Comparison of ENCODE assay signal across 10 cellular contexts in the genomic region with DNA sequence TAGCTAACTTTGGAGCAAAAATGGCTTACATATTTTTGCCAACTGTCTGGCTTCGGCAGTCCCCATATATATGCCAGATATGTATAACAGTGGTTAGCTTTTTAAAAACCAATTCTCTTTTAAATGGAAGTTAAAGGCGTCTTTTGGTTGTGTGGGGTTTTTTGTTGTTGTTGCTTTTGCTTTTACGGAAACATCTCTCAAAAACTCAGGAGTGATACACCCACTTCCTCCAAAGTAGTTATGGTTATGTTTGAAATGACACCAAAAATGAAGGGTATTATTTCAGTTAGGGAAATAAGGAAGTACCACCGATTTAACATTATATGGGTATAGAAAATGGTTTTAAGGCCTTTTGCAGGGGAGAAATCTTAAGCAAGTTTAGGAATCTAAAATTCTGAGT. TPM values are rescaled to one million over a fixed set of nuclear protein-coding genes. Genes with fewer than 3 reads are reported as not detected.
DNase-seq lines count a peak whose midpoint lies in the region; ATAC-seq and TF ChIP-seq lines count a peak whose summit lies in the region.
"Had no signal": no experiment of that assay in that cellular context is flagged by ENCODE, and none has a peak within 500 bp of the region (broad histone marks: within the 10 kb centered on the region; RNA-seq: fewer than 3 reads in every experiment).

No MANE protein-coding gene starts in this region.

- H3K9me3 Mint-ChIP-seq in activated T-cell treated with anti-CD3 and anti-CD28 coated beads, Interleukin-2, amount 50 U/mL, for 24 hours = no peaks in the 10 kb centered on the region

- TF ChIP-seq CTCF in VCaP (conservative IDR thresholded peaks at IDR 0.05) (no peak), gastroesophageal sphincter (IDR thresholded peaks at IDR 0.05) (no peak), testis (IDR thresholded peaks at IDR 0.05) (no peak)

- H3K4me3 ChIP-seq in gastroesophageal sphincter = peak overlapping the region in 1 of 2 donors; percentile 89
- peak overlapping the region in 1 of 2 donors; percentile 92 for H3K4me3 ChIP-seq in testis

- no peak for DNase-seq in activated T-cell treated with anti-CD3 and anti-CD28 coated beads, Interleukin-2, amount 50 U/mL, for 24 hours
- DNase-seq in activated T-cell treated with anti-CD3 and anti-CD28 coated beads, Interleukin-2, amount 50 U/mL, for 48 hours = no peak
- DNase-seq in testis (no peak), cerebellar cortex (ENCODE audit: low spot score) (no peak)
- no peak for DNase-seq in stimulated activated CD4-positive, alpha-beta T cell treated with anti-CD3 and anti-CD28 coated beads, Interleukin-4, amount 100 ng/mL, for 1 hour
- DNase-seq: NCI-H510A, uterus had no signal

- peaks cover 0 to 63% (median 26%) of the 10 kb centered on the region in 3 donors for H3K4me1 ChIP-seq in gastroesophageal sphincter
- H3K4me1 ChIP-seq in testis = peaks cover 37% of the 10 kb centered on the region

- peak overlapping the region; percentile 100 for H3K27ac Mint-ChIP-seq in activated T-cell treated with anti-CD3 and anti-CD28 coated beads, Interleukin-2, amount 50 U/mL, for 24 hours

- H3K27ac ChIP-seq in VCaP = peak overlapping the region; percentile 96
- H3K27ac ChIP-seq in gastroesophageal sphincter = peak overlapping the region in 3 of 4 donors; percentile 96 to 99 (median 99)
- H3K27ac ChIP-seq in testis = peak overlapping the region; percentile 93 to 100

- H3K27me3 ChIP-seq in gastroesophageal sphincter (no peaks in the 10 kb centered on the region), testis (no peaks in the 10 kb centered on the region)
- H3K27me3 ChIP-seq: uterus had no signal

- intact Hi-C loops in testis (cut with DNase I; ENCODE audit: low total_unique reads) = no loop called here

- H3K9me3 ChIP-seq in gastroesophageal sphincter = no peaks in the 10 kb centered on the region
- no peaks in the 10 kb centered on the region for H3K9me3 ChIP-seq in testis
- H3K9me3 ChIP-seq: uterus had no signal

- TF ChIP-seq POLR2A in gastroesophageal sphincter (IDR thresholded peaks at IDR 0.05) = no peak
- no peak for TF ChIP-seq POLR2A in testis (IDR thresholded peaks at IDR 0.05)

- WGBS in gastroesophageal sphincter (ENCODE audit: low coverage in 1 of 2), 2 donors = 30 to 45% methylated on average over 4 of the region's 4 CpGs
- WGBS in testis, 2 donors = 28 to 38% methylated on average over 4 of the region's 4 CpGs

- ATAC-seq in gastroesophageal sphincter = no peak
- ATAC-seq in HG03108 (IDR thresholded peaks at IDR 0.05; ENCODE audit: unreplicated experiment) = no peak

- TF ChIP-seq EP300 in gastroesophageal sphincter (IDR thresholded peaks at IDR 0.05) = no peak

- peaks cover 72% of the 10 kb centered on the region for H3K36me3 Mint-ChIP-seq in activated T-cell treated with anti-CD3 and anti-CD28 coated beads, Interleukin-2, amount 50 U/mL, for 24 hours (ENCODE audit: low read depth)

- H3K4me3 Mint-ChIP-seq in activated T-cell treated with anti-CD3 and anti-CD28 coated beads, Interleukin-2, amount 50 U/mL, for 24 hours = peak overlapping the region; percentile 92

- H3K27me3 Mint-ChIP-seq in activated T-cell treated with anti-CD3 and anti-CD28 coated beads, Interleukin-2, amount 50 U/mL, for 24 hours = no peaks in the 10 kb centered on the region

- H3K4me1 Mint-ChIP-seq in activated T-cell treated with anti-CD3 and anti-CD28 coated beads, Interleukin-2, amount 50 U/mL, for 24 hours (ENCODE audit: low read depth) = peaks cover 62% of the 10 kb centered on the region

- peaks cover 0 to 28% of the 10 kb centered on the region in 2 donors for H3K36me3 ChIP-seq in gastroesophageal sphincter
- no peaks in the 10 kb centered on the region for H3K36me3 ChIP-seq in testis (ENCODE audit: low read depth, missing control alignments)
- H3K36me3 ChIP-seq: uterus had no signal

RNA-seq across cellular contexts. Expression of gene CNOT8, which starts 2.3 kb away (rescaled TPM):
- total RNA-seq in gastroesophageal sphincter (10 to 100 TPM; 53.6 to 71.5 (median 61.5) TPM), testis (100 to 1,000 TPM; 103 to 106 TPM)
- 67.6 TPM for polyA plus RNA-seq in testis (ENCODE audit: insufficient read depth, low read depth, low replicate concordance)

RNA-seq across cellular contexts. Expression of gene FAXDC2, which starts 10.4 kb away (rescaled TPM):
- total RNA-seq in gastroesophageal sphincter (10 to 100 TPM; 26.6 to 75.5 (median 46.4) TPM), testis (10 to 100 TPM; 54.7 to 76.8 TPM)
- 32.5 TPM for polyA plus RNA-seq in testis (ENCODE audit: insufficient read depth, low read depth, low replicate concordance)
